8 cellular contexts compared by ENCODE assay signal in genomic region chr2:173964565-173965371, GRCh38. TPM values are rescaled to one million over a fixed set of nuclear protein-coding genes. Genes with fewer than 3 reads are reported as not detected.
DNase-seq lines count a peak whose midpoint lies in the region; ATAC-seq, FAIRE-seq and TF ChIP-seq lines count a peak whose summit lies in the region.

No MANE protein-coding gene starts in this region.

- peak; percentile 57 for FAIRE-seq in GM19239 (lab: Jason Lieb, UNC)

- H3K4me3 ChIP-seq in BE2C (ENCODE audit: low read depth, low read length) (peak overlapping the region; percentile 70), esophagus (ENCODE audit: low read depth in 1 of 2, low read length in 2 of 2) (peak overlapping the region; percentile 80 to 100), muscle layer of colon (ENCODE audit: low read depth in 1 of 2, low read length in 2 of 2) (peak overlapping the region; percentile 63 to 88)

- H3K27me3 ChIP-seq in BE2C (no peaks in the 10 kb centered on the region), esophagus (ENCODE audit: control insufficient read depth in 1 of 2, insufficient read depth in 2 of 2, low read length in 2 of 2) (no peaks in the 10 kb centered on the region), muscle layer of colon (ENCODE audit: control insufficient read depth in 1 of 2, insufficient read depth in 2 of 2, low read length in 2 of 2) (no peaks in the 10 kb centered on the region)

- DNase-seq in BE2C (peak; percentile 82), GM19239 (ENCODE audit: insufficient read length, low spot score) (peak; percentile 33), HT1080 (ENCODE audit: low read depth) (peak; percentile 65), OCI-M1 (lab: John Stamatoyannopoulos, UW) (peak; percentile 86)
- DNase-seq in activated T-cell treated with anti-CD3 and anti-CD28 coated beads, Interleukin-2, amount 50 U/mL, for 4 hours: peak; percentile 84
- DNase-seq in stimulated activated CD8-positive, alpha-beta memory T cell treated with anti-CD3 and anti-CD28 coated beads, Interleukin-7, amount 100 ng/mL, for 4 hours (ENCODE audit: low read depth in 2 of 2): peak; percentile 82 to 86

- H3K27ac ChIP-seq in esophagus (ENCODE audit: low read depth in 2 of 2, low read length in 1 of 2): peak overlapping the region; percentile 97 to 100
- peak overlapping the region; percentile 93 for H3K27ac ChIP-seq in muscle layer of colon (ENCODE audit: low read depth, low read length)

- peaks cover 37% of the 10 kb centered on the region for H3K4me1 Mint-ChIP-seq in activated T-cell treated with anti-CD3 and anti-CD28 coated beads, Interleukin-2, amount 50 U/mL, for 4 hours (ENCODE audit: low read depth)

- H3K9me3 ChIP-seq in BE2C (no peaks in the 10 kb centered on the region), esophagus (ENCODE audit: control insufficient read depth in 2 of 2, insufficient read depth in 1 of 2, low read depth in 1 of 2, low read length in 1 of 2) (no peaks in the 10 kb centered on the region), muscle layer of colon (ENCODE audit: low read length) (no peaks in the 10 kb centered on the region)

- no peaks in the 10 kb centered on the region for H3K9me3 Mint-ChIP-seq in activated T-cell treated with anti-CD3 and anti-CD28 coated beads, Interleukin-2, amount 50 U/mL, for 4 hours

- H3K36me3 Mint-ChIP-seq in activated T-cell treated with anti-CD3 and anti-CD28 coated beads, Interleukin-2, amount 50 U/mL, for 4 hours (ENCODE audit: insufficient read depth): peaks cover 18% of the 10 kb centered on the region

- no peak overlapping the region for H3K9ac ChIP-seq in muscle layer of colon (ENCODE audit: low read length)

- WGBS in esophagus, 2 donors: 1% methylated on average over 49 to 81 of the region's 84 CpGs

- peak; percentile 41 to 53 for ATAC-seq in activated T-cell treated with anti-CD3 and anti-CD28 coated beads, Interleukin-2, amount 50 U/mL, for 4 hours

- TF ChIP-seq CTCF in BE2C (IDR thresholded peaks at IDR 0.05; ENCODE audit: low read depth, low read length): no peak

- no peaks in the 10 kb centered on the region for H3K27me3 Mint-ChIP-seq in activated T-cell treated with anti-CD3 and anti-CD28 coated beads, Interleukin-2, amount 50 U/mL, for 4 hours (ENCODE audit: low read depth)

- H3K4me3 Mint-ChIP-seq in activated T-cell treated with anti-CD3 and anti-CD28 coated beads, Interleukin-2, amount 50 U/mL, for 4 hours: peak overlapping the region; percentile 98

- H3K36me3 ChIP-seq in BE2C: no peaks in the 10 kb centered on the region
- H3K36me3 ChIP-seq in esophagus (ENCODE audit: control insufficient read depth in 2 of 2, insufficient read depth in 2 of 2, low read length in 1 of 2): no peaks in the 10 kb centered on the region
- H3K36me3 ChIP-seq in muscle layer of colon (ENCODE audit: insufficient read depth, low read length): peaks cover 8% of the 10 kb centered on the region

- H3K4me1 ChIP-seq in BE2C (no peaks in the 10 kb centered on the region), esophagus (ENCODE audit: control insufficient read depth in 2 of 2, insufficient read depth in 2 of 2, low read length in 1 of 2) (no peaks in the 10 kb centered on the region), muscle layer of colon (ENCODE audit: insufficient read depth, low read length) (peaks cover 31% of the 10 kb centered on the region)

RNA-seq across cellular contexts. Expression of gene SP3, which starts 0.4 kb away (rescaled TPM):
- 19.1 TPM for polyA plus RNA-seq in BE2C (2012; ENCODE audit: insufficient read depth, insufficient read length, low read depth)
- 107 and 117 TPM in 2 replicates for total RNA-seq in HT1080 (2014; rRNA removed; shearing (Covaris generic))
- 38.3 and 49.7 TPM in 2 replicates for polyA plus RNA-seq in HT1080 (2015; cell fraction: cytosol; rRNA removed)
- polyA plus RNA-seq in HT1080 (2015; cell fraction: nucleus; rRNA removed): 52.2 and 60.7 TPM in 2 replicates
- 10 to 100 TPM; 86.5 to 89.9 (median 89.9) TPM for total RNA-seq in activated T-cell treated with anti-CD3 and anti-CD28 coated beads, Interleukin-2, amount 50 U/mL, for 4 hours
- 10 to 100 TPM; 11.9 to 17.7 TPM for polyA plus RNA-seq in esophagus

Comparison
In these comparisons a context has a peak if more than half of its experiments do, and no peak if none do; other contexts are left out.
1. Peak in every context shown above with its lines: DNase-seq, ATAC-seq, H3K4me3 ChIP-seq and H3K27ac ChIP-seq.
2. DNase-seq: peak in every context shown above with its lines; median percentile 86 in OCI-M1; 84 in activated T-cell treated with anti-CD3 and anti-CD28 coated beads, Interleukin-2, amount 50 U/mL, for 4 hours; 84 in stimulated activated CD8-positive, alpha-beta memory T cell treated with anti-CD3 and anti-CD28 coated beads, Interleukin-7, amount 100 ng/mL, for 4 hours; 82 in BE2C; 65 in HT1080; 33 in GM19239.